Comparison of ENCODE assay signal across 8 cellular contexts in genomic region chr9:38087934-38088925, GRCh38. TPM values are rescaled to one million over a fixed set of nuclear protein-coding genes. Genes with fewer than 3 reads are reported as not detected.
DNase-seq lines count a peak whose midpoint lies in the region; ATAC-seq, FAIRE-seq and TF ChIP-seq lines count a peak whose summit lies in the region.

No MANE protein-coding gene starts in this region.

- no peak overlapping the region for H3K27ac Mint-ChIP-seq in CD14-positive monocyte
- no peak overlapping the region for H3K27ac Mint-ChIP-seq in activated CD4-positive, alpha-beta T cell treated with anti-CD3 and anti-CD28 coated beads for 36 hours

- H3K4me1 Mint-ChIP-seq in CD14-positive monocyte = peaks cover 44% of the 10 kb centered on the region
- no peaks in the 10 kb centered on the region for H3K4me1 Mint-ChIP-seq in activated CD4-positive, alpha-beta T cell treated with anti-CD3 and anti-CD28 coated beads for 36 hours

- H3K4me3 ChIP-seq in choroid plexus epithelial cell (ENCODE audit: low read depth, low read length) = no peak overlapping the region

- peaks cover 0 to 2% (median 2%) of the 10 kb centered on the region in 3 donors for H3K27me3 Mint-ChIP-seq in CD14-positive monocyte (ENCODE audit: low read depth in 3 of 3)
- no peaks in the 10 kb centered on the region for H3K27me3 Mint-ChIP-seq in activated CD4-positive, alpha-beta T cell treated with anti-CD3 and anti-CD28 coated beads for 36 hours

- intact Hi-C loops in CD14-positive monocyte (cut with micrococcal nuclease) = loop anchor here in 1 of 2 donors (5.0 kb wide), 1 partner anchor 171 kb away; no protein-coding TSS in a partner anchor
- intact Hi-C loops in activated CD4-positive, alpha-beta T cell treated with anti-CD3 and anti-CD28 coated beads for 36 hours (cut with DNase I, micrococcal nuclease) = loop anchor here (1.0 to 10.0 kb wide), 7 partner anchors 72 to 317 kb away; no protein-coding TSS in a partner anchor

- FAIRE-seq in GM19239 (lab: Jason Lieb, UNC) = peak; percentile 91

- DNase-seq in CD14-positive monocyte (ENCODE audit: low spot score) (peak; percentile 66), GM19239 (ENCODE audit: insufficient read length, low spot score) (peak; percentile 54), LoVo (ENCODE audit: low spot score) (peak; percentile 51), choroid plexus epithelial cell (ENCODE audit: low read depth) (peak; percentile 67), lung microvascular endothelial cell (ENCODE audit: low read depth in 2 of 2) (peak; percentile 56 to 75)
- DNase-seq in activated CD4-positive, alpha-beta T cell treated with anti-CD3 and anti-CD28 coated beads for 36 hours = peak; percentile 82
- peak; percentile 42 to 59 for DNase-seq in stimulated activated CD8-positive, alpha-beta memory T cell treated with anti-CD3 and anti-CD28 coated beads, Interleukin-2, amount 100 ng/mL, for 1 hour (ENCODE audit: low read depth in 2 of 2)

- no peaks in the 10 kb centered on the region for H3K36me3 Mint-ChIP-seq in CD14-positive monocyte
- H3K36me3 Mint-ChIP-seq in activated CD4-positive, alpha-beta T cell treated with anti-CD3 and anti-CD28 coated beads for 36 hours (ENCODE audit: low read depth) = no peaks in the 10 kb centered on the region

- CTCF ChIA-PET in activated CD4-positive, alpha-beta T cell treated with anti-CD3 and anti-CD28 coated beads for 36 hours (lab: Charles Lee) = interaction anchor here (0.6 to 6.3 kb wide), 28 partner anchors 11 to 530 kb away, joined by 3 to 37 read pairs (median 4); no protein-coding TSS in a partner anchor

- TF ChIP-seq CTCF in CD14-positive monocyte (IDR thresholded peaks at IDR 0.05) (peak; percentile 98), choroid plexus epithelial cell (conservative IDR thresholded peaks at IDR 0.05; ENCODE audit: low read depth, low read length) (peak; percentile 96)

- H3K9me3 Mint-ChIP-seq in CD14-positive monocyte = peaks cover 0 to 1% (median 0%) of the 10 kb centered on the region in 7 donors
- H3K9me3 Mint-ChIP-seq in activated CD4-positive, alpha-beta T cell treated with anti-CD3 and anti-CD28 coated beads for 36 hours (ENCODE audit: low read depth) = no peaks in the 10 kb centered on the region

- ATAC-seq in activated CD4-positive, alpha-beta T cell treated with anti-CD3 and anti-CD28 coated beads for 36 hours = peak; percentile 65
- ATAC-seq in HG02623 (IDR thresholded peaks at IDR 0.05; ENCODE audit: unreplicated experiment) = no peak

- POLR2A ChIA-PET in activated CD4-positive, alpha-beta T cell treated with anti-CD3 and anti-CD28 coated beads for 36 hours (lab: Charles Lee) = no interaction called here

- no peak overlapping the region for H3K4me3 Mint-ChIP-seq in CD14-positive monocyte
- no peak overlapping the region for H3K4me3 Mint-ChIP-seq in activated CD4-positive, alpha-beta T cell treated with anti-CD3 and anti-CD28 coated beads for 36 hours

RNA-seq across cellular contexts. Expression of gene SHB, which starts 19.2 kb away (rescaled TPM):
- polyA plus RNA-seq in CD14-positive monocyte = under 1 TPM; 0.27 to 0.31 TPM
- total RNA-seq in activated CD4-positive, alpha-beta T cell treated with anti-CD3 and anti-CD28 coated beads for 36 hours = 1 to 10 TPM; 1.2 to 1.3 TPM
- 13.3 and 22.6 TPM in 2 replicates for total RNA-seq in lung microvascular endothelial cell
